8 cellular contexts compared by ENCODE assay signal in the genomic region with DNA sequence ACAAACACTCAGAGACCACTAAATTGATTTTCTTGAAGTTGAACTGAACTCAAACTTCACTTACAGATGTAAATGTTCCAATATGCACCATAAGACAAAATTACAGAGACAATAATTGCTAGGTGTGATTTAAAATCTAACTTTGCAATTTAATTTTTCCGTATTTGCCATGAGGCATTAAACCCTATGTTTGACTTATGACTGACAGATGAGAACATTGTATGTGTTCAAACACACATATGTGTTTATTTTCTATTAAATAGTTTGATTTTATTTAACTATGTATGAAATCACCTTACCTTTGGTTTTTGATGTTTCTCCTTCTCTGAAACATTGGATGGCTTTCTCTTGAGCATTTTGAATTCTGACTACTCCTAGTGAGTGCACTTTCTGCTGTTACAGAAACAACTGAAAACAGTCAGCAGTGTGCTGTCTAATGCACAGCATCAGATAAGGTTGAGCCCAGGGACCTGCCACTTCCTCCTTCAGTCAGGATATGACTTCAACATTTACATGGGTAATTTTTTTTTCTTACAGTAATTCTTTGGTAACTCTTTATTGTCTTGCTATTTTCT.
DNase-seq lines count a peak whose midpoint lies in the region; ATAC-seq and TF ChIP-seq lines count a peak whose summit lies in the region.

TSS of gene SAMSN1 (minus strand) at position 410 of the 575 bp plus-strand sequence. CDS start at position 356, 54 bp downstream.

- peak within 1 kb of the TSS in 1 of 2 donors; percentile 17 for H3K27ac ChIP-seq in coronary artery
- peak within 1 kb of the TSS in 15 of 21 experiments; percentile 19 to 89 (median 63) for H3K27ac ChIP-seq in skin epidermis

- DNase-seq in T-helper 9 cell (peak; percentile 55), coronary artery (ENCODE audit: low spot score) (no peak), NCI-H1417 treated with DMSO at 0.1 percent for 48 hours (lab: John Stamatoyannopoulos, UW) (no peak), dedifferentiated amniotic fluid mesenchymal stem cell (ENCODE audit: extremely low spot score) (no peak), HEK293T (ENCODE audit: extremely low spot score) (no peak)

- TF ChIP-seq CTCF in coronary artery (IDR thresholded peaks at IDR 0.05), result no peak

- POLR2A ChIA-PET in HEK293T (lab: Yijun Ruan, JAX), result no interaction called here

- peak; percentile 81 for ATAC-seq in GM19324 (IDR thresholded peaks at IDR 0.05; ENCODE audit: low FRiP score, unreplicated experiment)
- peak; percentile 86 for ATAC-seq in HG03139 (IDR thresholded peaks at IDR 0.05; ENCODE audit: unreplicated experiment)

- H3K4me3 ChIP-seq in coronary artery (peak within 1 kb of the TSS; percentile 9), skin epidermis (peak within 1 kb of the TSS; percentile 9 to 41 (median 24))

- CTCF ChIA-PET in HEK293T (lab: Yijun Ruan, JAX), result no interaction called here

TF ChIP-seq in HEK293T, 16 proteins besides CTCF, POLR2A, EP300 and RAD21:
- TF ChIP-seq ELF4 (IDR thresholded peaks at IDR 0.05) (no peak), FOXK2 (IDR thresholded peaks at IDR 0.05) (no peak), BHLHE40 (IDR thresholded peaks at IDR 0.05; ENCODE audit: borderline replicate concordance) (no peak), FOXM1 (IDR thresholded peaks at IDR 0.05; ENCODE audit: borderline replicate concordance) (no peak), ARNT (IDR thresholded peaks at IDR 0.05) (no peak), TARDBP (IDR thresholded peaks at IDR 0.05) (no peak), SUZ12 (IDR thresholded peaks at IDR 0.05) (no peak)
- TF ChIP-seq, protein P1, sequence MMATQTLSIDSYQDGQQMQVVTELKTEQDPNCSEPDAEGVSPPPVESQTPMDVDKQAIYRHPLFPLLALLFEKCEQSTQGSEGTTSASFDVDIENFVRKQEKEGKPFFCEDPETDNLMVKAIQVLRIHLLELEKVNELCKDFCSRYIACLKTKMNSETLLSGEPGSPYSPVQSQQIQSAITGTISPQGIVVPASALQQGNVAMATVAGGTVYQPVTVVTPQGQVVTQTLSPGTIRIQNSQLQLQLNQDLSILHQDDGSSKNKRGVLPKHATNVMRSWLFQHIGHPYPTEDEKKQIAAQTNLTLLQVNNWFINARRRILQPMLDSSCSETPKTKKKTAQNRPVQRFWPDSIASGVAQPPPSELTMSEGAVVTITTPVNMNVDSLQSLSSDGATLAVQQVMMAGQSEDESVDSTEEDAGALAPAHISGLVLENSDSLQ (IDR thresholded peaks at IDR 0.05), result no peak
